In genomic region chr1:26169201-26169600, GRCh38 we compare ENCODE assay signal across 8 cellular contexts. TPM values are rescaled to one million over a fixed set of nuclear protein-coding genes. Genes with fewer than 3 reads are reported as not detected.
DNase-seq lines count a peak whose midpoint lies in the region; TF ChIP-seq lines count a peak whose summit lies in the region.

No MANE protein-coding gene starts in this region.

- intact Hi-C loops in activated CD4-positive, alpha-beta T cell treated with anti-CD3 and anti-CD28 coated beads, Interleukin-2, amount 10 ng/mL, durations not matched to agents 24 days and 14 days (cut with micrococcal nuclease), result loop anchor here (1.0 to 10.0 kb wide), 4 partner anchors 65 to 226 kb away; partner anchors contain the start of gene CEP85
- intact Hi-C loops in testis (cut with DNase I; ENCODE audit: low total_unique reads), result loop anchor here (10.0 kb wide), 1 partner anchor 54 kb away; the partner anchor contains the start of gene PDIK1L

- no peak for TF ChIP-seq RAD21 in liver (IDR thresholded peaks at IDR 0.05)

- WGBS in liver, result 59% methylated on average over 6 of the region's 6 CpGs
- WGBS in testis, 2 donors, result 19 to 34% methylated on average over 6 of the region's 6 CpGs

- no peak for TF ChIP-seq POLR2A in testis (IDR thresholded peaks at IDR 0.05)

- H3K9me3 ChIP-seq in liver (ENCODE audit: control insufficient read depth in 4 of 4, low read length in 3 of 4), result no peaks in the 10 kb centered on the region
- H3K9me3 ChIP-seq in testis, result no peaks in the 10 kb centered on the region
- H3K9me3 ChIP-seq in WERI-Rb-1 (ENCODE audit: severe bottlenecking), result no peaks in the 10 kb centered on the region

- H3K27me3 ChIP-seq in liver (ENCODE audit: control insufficient read depth in 4 of 4, insufficient read depth in 4 of 4, low read length in 3 of 4) (no peaks in the 10 kb centered on the region), testis (no peaks in the 10 kb centered on the region), WERI-Rb-1 (ENCODE audit: insufficient read depth, low read depth, severe bottlenecking) (no peaks in the 10 kb centered on the region)

- H3K4me3 ChIP-seq in liver (ENCODE audit: low read depth in 1 of 3, low read length in 3 of 3), result peak overlapping the region in 1 of 3 donors; percentile 84
- peak overlapping the region; percentile 71 to 91 for H3K4me3 ChIP-seq in testis
- H3K4me3 ChIP-seq in WERI-Rb-1 (ENCODE audit: low read depth, low read length), result no peak overlapping the region

- no peaks in the 10 kb centered on the region for H3K9me3 Mint-ChIP-seq in activated CD4-positive, alpha-beta T cell treated with anti-CD3 and anti-CD28 coated beads, Interleukin-2, amount 10 ng/mL, durations not matched to agents 24 days and 14 days

- no peak for DNase-seq in activated CD4-positive, alpha-beta T cell treated with anti-CD3 and anti-CD28 coated beads, Interleukin-2, amount 10 ng/mL, durations not matched to agents 24 days and 14 days
- DNase-seq in activated CD4-positive, alpha-beta T cell treated with anti-CD3 and anti-CD28 coated beads, Interleukin-2, amount 50 U/mL, for 48 hours, result no peak
- DNase-seq in testis (no peak), NCI-H774 (lab: John Stamatoyannopoulos, UW) (no peak), WERI-Rb-1 (no peak), NCI-H1417 (lab: John Stamatoyannopoulos, UW) (no peak)

- H3K4me1 ChIP-seq in liver (ENCODE audit: control insufficient read depth in 4 of 4, insufficient read depth in 4 of 4, low read length in 3 of 4) (peaks cover 6 to 22% (median 10%) of the 10 kb centered on the region in 4 donors), testis (peaks cover 12% of the 10 kb centered on the region)

- H3K27me3 Mint-ChIP-seq in activated CD4-positive, alpha-beta T cell treated with anti-CD3 and anti-CD28 coated beads, Interleukin-2, amount 10 ng/mL, durations not matched to agents 24 days and 14 days, result peaks cover 13% of the 10 kb centered on the region

- no peak for TF ChIP-seq CTCF in liver (IDR thresholded peaks at IDR 0.05; ENCODE audit: low read depth, low read length, missing input control)
- TF ChIP-seq CTCF in testis (IDR thresholded peaks at IDR 0.05), result no peak
- TF ChIP-seq CTCF in WERI-Rb-1 (IDR thresholded peaks at IDR 0.05; ENCODE audit: low read depth, low read length), result no peak

- H3K4me3 Mint-ChIP-seq in activated CD4-positive, alpha-beta T cell treated with anti-CD3 and anti-CD28 coated beads, Interleukin-2, amount 10 ng/mL, durations not matched to agents 24 days and 14 days, result peak overlapping the region; percentile 96

- no peaks in the 10 kb centered on the region for H3K36me3 ChIP-seq in liver (ENCODE audit: control insufficient read depth in 4 of 4, insufficient read depth in 3 of 4, low read depth in 1 of 4, low read length in 3 of 4)
- no peaks in the 10 kb centered on the region for H3K36me3 ChIP-seq in testis (ENCODE audit: low read depth, missing control alignments)
- peaks cover 3% of the 10 kb centered on the region; the same call in 1 of the 2 replicates for H3K36me3 ChIP-seq in WERI-Rb-1

- H3K36me3 Mint-ChIP-seq in activated CD4-positive, alpha-beta T cell treated with anti-CD3 and anti-CD28 coated beads, Interleukin-2, amount 10 ng/mL, durations not matched to agents 24 days and 14 days (ENCODE audit: low read depth), result peaks cover 8% of the 10 kb centered on the region

- H3K4me1 Mint-ChIP-seq in activated CD4-positive, alpha-beta T cell treated with anti-CD3 and anti-CD28 coated beads, Interleukin-2, amount 10 ng/mL, durations not matched to agents 24 days and 14 days, result peaks cover 31% of the 10 kb centered on the region

- H3K27ac ChIP-seq in angular gyrus (ENCODE audit: low read depth, low read length), result peak overlapping the region; percentile 77
- H3K27ac ChIP-seq in liver (ENCODE audit: low read depth in 1 of 2, low read length in 2 of 2), result peak overlapping the region; percentile 60 to 82
- H3K27ac ChIP-seq in testis, result peak overlapping the region; percentile 31 to 71
- H3K27ac ChIP-seq in WERI-Rb-1, result no peak overlapping the region

- no peak overlapping the region for H3K9ac ChIP-seq in liver (ENCODE audit: low read depth in 1 of 2, low read length in 2 of 2)

- H3K27ac Mint-ChIP-seq in activated CD4-positive, alpha-beta T cell treated with anti-CD3 and anti-CD28 coated beads, Interleukin-2, amount 10 ng/mL, durations not matched to agents 24 days and 14 days, result peak overlapping the region; percentile 67

TF ChIP-seq in liver, 16 proteins besides CTCF, POLR2A, EP300 and RAD21:
- no peak for TF ChIP-seq SP1 (IDR thresholded peaks at IDR 0.05)
- no peak for TF ChIP-seq EGR1 (IDR thresholded peaks at IDR 0.05; ENCODE audit: low read depth in 2 of 2)
- peak in 1 of 2 donors; percentile 15 for TF ChIP-seq HNF4A (conservative IDR thresholded peaks at IDR 0.05)
- TF ChIP-seq FOXA1 (IDR thresholded peaks at IDR 0.05), result no peak

RNA-seq across cellular contexts. Expression of gene C1orf232, which starts 0.4 kb away (rescaled TPM):
- not detected in 2 replicates for total RNA-seq in activated CD4-positive, alpha-beta T cell treated with anti-CD3 and anti-CD28 coated beads, Interleukin-2, amount 10 ng/mL, durations not matched to agents 24 days and 14 days
- total RNA-seq in liver (not detected), testis (not detected)
- polyA plus RNA-seq in liver (not detected), testis (ENCODE audit: insufficient read depth, low read depth, low replicate concordance) (not detected)

RNA-seq across cellular contexts. Expression of gene ZNF593, which starts 0.5 kb away (rescaled TPM):
- total RNA-seq in activated CD4-positive, alpha-beta T cell treated with anti-CD3 and anti-CD28 coated beads, Interleukin-2, amount 10 ng/mL, durations not matched to agents 24 days and 14 days, result 84.0 and 87.1 TPM in 2 replicates
- total RNA-seq in liver (10 to 100 TPM in 1 of 2 donors, 1 to 10 TPM in 1; 5.7 to 15.7 TPM), testis (10 to 100 TPM; 37.3 to 56.7 TPM)
- polyA plus RNA-seq in liver (10 to 100 TPM; 44.8 to 81.4 TPM), testis (ENCODE audit: insufficient read depth, low read depth, low replicate concordance) (22.8 TPM)

RNA-seq across cellular contexts. Expression of gene ZNF593OS, which starts 2.4 kb away (rescaled TPM):
- not detected in 2 replicates for total RNA-seq in activated CD4-positive, alpha-beta T cell treated with anti-CD3 and anti-CD28 coated beads, Interleukin-2, amount 10 ng/mL, durations not matched to agents 24 days and 14 days
- total RNA-seq in liver, result not detected
- polyA plus RNA-seq in liver, result under 1 TPM; 0.10 to 0.32 TPM
- total RNA-seq in testis, result 1 to 10 TPM in 1 of 2 donors, not detected in 1; 1.7 TPM
- 0.62 TPM for polyA plus RNA-seq in testis (ENCODE audit: insufficient read depth, low read depth, low replicate concordance)

RNA-seq across cellular contexts. Expression of gene CNKSR1, which starts 8.1 kb away (rescaled TPM):
- 4.0 and 6.2 TPM in 2 replicates for total RNA-seq in activated CD4-positive, alpha-beta T cell treated with anti-CD3 and anti-CD28 coated beads, Interleukin-2, amount 10 ng/mL, durations not matched to agents 24 days and 14 days
- total RNA-seq in liver, result 1 to 10 TPM in 1 of 2 donors, under 1 TPM in 1; 0.56 to 1.2 TPM
- 1 to 10 TPM in 1 of 2 donors, under 1 TPM in 1; 0.48 to 2.2 TPM for polyA plus RNA-seq in liver
- 1 to 10 TPM; 7.6 to 9.6 TPM for total RNA-seq in testis
- 2.7 TPM for polyA plus RNA-seq in testis (ENCODE audit: insufficient read depth, low read depth, low replicate concordance)

RNA-seq across cellular contexts. Expression of gene FAM110D, which starts 10.3 kb away (rescaled TPM):
- 0.07 and 0.09 TPM in 2 replicates for total RNA-seq in activated CD4-positive, alpha-beta T cell treated with anti-CD3 and anti-CD28 coated beads, Interleukin-2, amount 10 ng/mL, durations not matched to agents 24 days and 14 days
- total RNA-seq in liver (under 1 TPM; 0.14 to 0.50 TPM), testis (1 to 10 TPM; 1.8 to 3.2 TPM)
- polyA plus RNA-seq in liver (under 1 TPM; 0.10 to 0.39 TPM), testis (ENCODE audit: insufficient read depth, low read depth, low replicate concordance) (1.3 TPM)
